In genomic region chr10:110699859-110700468, GRCh38 we compare ENCODE assay signal across 23 cellular contexts. TPM values are rescaled to one million over a fixed set of nuclear protein-coding genes. Genes with fewer than 3 reads are reported as not detected.
DNase-seq lines count a peak whose midpoint lies in the region; ATAC-seq and TF ChIP-seq lines count a peak whose summit lies in the region.
"Had no signal": no experiment of that assay in that cellular context is flagged by ENCODE, and none has a peak within 500 bp of the region (broad histone marks: within the 10 kb centered on the region; RNA-seq: fewer than 3 reads in every experiment).

No MANE protein-coding gene starts in this region.

- DNase-seq in NB4 (ENCODE audit: low read depth) (peak; percentile 24), coronary artery (ENCODE audit: low spot score) (peak; percentile 33), kidney glomerular epithelial cell (lab: John Stamatoyannopoulos, UW) (peak; percentile 31), gastrocnemius medialis (no peak), foreskin melanocyte (no peak)
- no peak for DNase-seq in activated T-cell treated with anti-CD3 and anti-CD28 coated beads, Interleukin-2, amount 50 U/mL, for 72 hours
- DNase-seq: activated CD4-positive, alpha-beta T cell treated with anti-CD3 and anti-CD28 coated beads, Interleukin-2, amount 50 U/mL, for 1 hour; aorta; dorsolateral prefrontal cortex; NCI-H1105; NCI-H2029; stomach had no signal

- intact Hi-C loops in gastrocnemius medialis (cut with DNase I; ENCODE audit: low total_unique reads): loop anchor here (2.0 kb wide), 1 partner anchor 63 kb away; no protein-coding TSS in a partner anchor

- H3K27me3 ChIP-seq in gastrocnemius medialis: no peaks in the 10 kb centered on the region
- H3K27me3 ChIP-seq: stomach had no signal

- no peak overlapping the region for H3K27ac Mint-ChIP-seq in activated T-cell treated with anti-CD3 and anti-CD28 coated beads, Interleukin-2, amount 50 U/mL, for 72 hours
- H3K27ac Mint-ChIP-seq: activated naive CD4-positive, alpha-beta T cell treated with anti-CD3 and anti-CD28 coated beads, Interleukin-2, amount 50 U/mL, for 72 hours; activated T-helper 1 cell treated with anti-CD3 and anti-CD28 coated beads, Interleukin-12 subunit alpha, Interleukin-12 subunit beta, Interleukin-2, Interleukin-4 antibody, amounts not matched to agents 30 ng/mL and 10 ng/mL and 1 ng/mL, durations not matched to agents 14 hours and 24 hours and 36 hours; mesothelial cell of epicardium; natural killer cell treated with Interleukin-12 subunit alpha and Interleukin-12 subunit beta and Interleukin-15 and Interleukin-18, amount 100 ng/mL, for 72 hours; T-helper 2 cell treated with Interferon-gamma antibody and Interleukin-4, amounts not matched to agents 5 μg/mL and 100 μg/mL, for 36 hours had no signal

- peaks cover 57 to 70% of the 10 kb centered on the region in 2 donors for H3K4me1 ChIP-seq in gastrocnemius medialis
- H3K4me1 ChIP-seq: parathyroid adenoma had no signal

- no peak overlapping the region for H3K4me3 ChIP-seq in NB4 (ENCODE audit: low read depth, low read length)
- no peak overlapping the region for H3K4me3 ChIP-seq in coronary artery
- no peak overlapping the region for H3K4me3 ChIP-seq in gastrocnemius medialis
- H3K4me3 ChIP-seq: dorsolateral prefrontal cortex, GM12878, stomach had no signal

- peak overlapping the region; percentile 37 to 66 for H3K27ac ChIP-seq in coronary artery
- peak overlapping the region; percentile 86 to 94 (median 88) for H3K27ac ChIP-seq in gastrocnemius medialis
- H3K27ac ChIP-seq: C4-2B, dorsolateral prefrontal cortex, parathyroid adenoma had no signal

- H3K4me1 Mint-ChIP-seq in activated T-cell treated with anti-CD3 and anti-CD28 coated beads, Interleukin-2, amount 50 U/mL, for 72 hours (ENCODE audit: low read depth): peaks cover 6% of the 10 kb centered on the region
- H3K4me1 Mint-ChIP-seq: central memory CD8-positive, alpha-beta T cell had no signal

- no peaks in the 10 kb centered on the region for H3K36me3 Mint-ChIP-seq in activated T-cell treated with anti-CD3 and anti-CD28 coated beads, Interleukin-2, amount 50 U/mL, for 72 hours (ENCODE audit: insufficient read depth in 2 of 2)
- H3K36me3 Mint-ChIP-seq: activated naive CD4-positive, alpha-beta T cell treated with anti-CD3 and anti-CD28 coated beads, Interleukin-2, amount 50 U/mL, for 72 hours; mesothelial cell of epicardium; natural killer cell treated with Interleukin-12 subunit alpha and Interleukin-12 subunit beta and Interleukin-15 and Interleukin-18, amount 100 ng/mL, for 72 hours had no signal

- no peaks in the 10 kb centered on the region for H3K27me3 Mint-ChIP-seq in activated T-cell treated with anti-CD3 and anti-CD28 coated beads, Interleukin-2, amount 50 U/mL, for 72 hours (ENCODE audit: low read depth)
- H3K27me3 Mint-ChIP-seq: central memory CD8-positive, alpha-beta T cell had no signal

- H3K4me3 Mint-ChIP-seq in activated T-cell treated with anti-CD3 and anti-CD28 coated beads, Interleukin-2, amount 50 U/mL, for 72 hours: no peak overlapping the region
- H3K4me3 Mint-ChIP-seq: activated T-helper 1 cell treated with anti-CD3 and anti-CD28 coated beads, Interleukin-12 subunit alpha, Interleukin-12 subunit beta, Interleukin-2, Interleukin-4 antibody, amounts not matched to agents 30 ng/mL and 10 ng/mL and 1 ng/mL, durations not matched to agents 14 hours and 24 hours and 36 hours; central memory CD8-positive, alpha-beta T cell; mesothelial cell of epicardium; natural killer cell treated with Interleukin-12 subunit alpha and Interleukin-12 subunit beta and Interleukin-15 and Interleukin-18, amount 100 ng/mL, for 72 hours; T-helper 2 cell treated with Interferon-gamma antibody and Interleukin-4, amounts not matched to agents 5 μg/mL and 100 μg/mL, for 36 hours had no signal

- H3K9me3 ChIP-seq in gastrocnemius medialis: no peaks in the 10 kb centered on the region
- H3K9me3 ChIP-seq: stomach had no signal

- in situ Hi-C loops in gastrocnemius medialis (cut with MboI; ENCODE audit: low sequenced_read_pairs in 4 of 4): no loop called here

- H3K36me3 ChIP-seq in gastrocnemius medialis: no peaks in the 10 kb centered on the region
- H3K36me3 ChIP-seq: stomach had no signal

- ATAC-seq in gastrocnemius medialis (no peak), GM19463 (IDR thresholded peaks at IDR 0.05; ENCODE audit: unreplicated experiment) (no peak)
- ATAC-seq in activated T-cell treated with anti-CD3 and anti-CD28 coated beads, Interleukin-2, amount 50 U/mL, for 72 hours (replicated peaks in 1 of 2): no peak
- ATAC-seq: activated naive CD4-positive, alpha-beta T cell treated with anti-CD3 and anti-CD28 coated beads, Interleukin-2, amount 50 U/mL, for 72 hours; GM12878; natural killer cell treated with Interleukin-12 subunit alpha and Interleukin-12 subunit beta and Interleukin-15 and Interleukin-18, amount 100 ng/mL, for 72 hours had no signal

- TF ChIP-seq POLR2A in NB4 (IDR thresholded peaks at IDR 0.05; ENCODE audit: extremely low read depth, insufficient read length): no peak
- no peak for TF ChIP-seq POLR2A in gastrocnemius medialis (IDR thresholded peaks at IDR 0.05)

- H3K9me3 Mint-ChIP-seq in activated T-cell treated with anti-CD3 and anti-CD28 coated beads, Interleukin-2, amount 50 U/mL, for 72 hours: no peaks in the 10 kb centered on the region
- H3K9me3 Mint-ChIP-seq: activated T-helper 1 cell treated with anti-CD3 and anti-CD28 coated beads, Interleukin-12 subunit alpha, Interleukin-12 subunit beta, Interleukin-2, Interleukin-4 antibody, amounts not matched to agents 30 ng/mL and 10 ng/mL and 1 ng/mL, durations not matched to agents 14 hours and 24 hours and 36 hours; central memory CD8-positive, alpha-beta T cell; mesothelial cell of epicardium; natural killer cell treated with Interleukin-12 subunit alpha and Interleukin-12 subunit beta and Interleukin-15 and Interleukin-18, amount 100 ng/mL, for 72 hours; T-helper 2 cell treated with Interferon-gamma antibody and Interleukin-4, amounts not matched to agents 5 μg/mL and 100 μg/mL, for 36 hours had no signal

- TF ChIP-seq CTCF in NB4 (IDR thresholded peaks at IDR 0.05; ENCODE audit: low read depth, low read length) (no peak), coronary artery (IDR thresholded peaks at IDR 0.05) (no peak), gastrocnemius medialis (IDR thresholded peaks at IDR 0.05 in 4 of 5, conservative IDR thresholded peaks at IDR 0.05 in 1 of 5) (no peak)

RNA-seq across cellular contexts. Expression of gene RBM20, which starts 55.8 kb away (rescaled TPM):
- total RNA-seq in gastrocnemius medialis: 10 to 100 TPM in 2 of 4 donors, 1 to 10 TPM in 2; 7.4 to 18.4 (median 10.2) TPM
- under 1 TPM; 0.37 to 0.72 TPM for total RNA-seq in activated T-cell treated with anti-CD3 and anti-CD28 coated beads, Interleukin-2, amount 50 U/mL, for 72 hours
- total RNA-seq: activated T-helper 1 cell treated with anti-CD3 and anti-CD28 coated beads, Interleukin-12 subunit alpha, Interleukin-12 subunit beta, Interleukin-2, Interleukin-4 antibody, amounts not matched to agents 30 ng/mL and 10 ng/mL and 1 ng/mL, durations not matched to agents 14 hours and 24 hours and 36 hours; endothelial cell of umbilical vein; natural killer cell treated with Interleukin-12 subunit alpha and Interleukin-12 subunit beta and Interleukin-15 and Interleukin-18, amount 100 ng/mL, for 72 hours had no signal

Comparison
In these comparisons a context has a peak if more than half of its experiments do, and no peak if none do; other contexts are left out.
1. DNase-seq: peak in NB4 (single experiment), coronary artery (single experiment) and kidney glomerular epithelial cell (single experiment); none in gastrocnemius medialis (0 of 2), activated T-cell treated with anti-CD3 and anti-CD28 coated beads, Interleukin-2, amount 50 U/mL, for 72 hours (0 of 2) and foreskin melanocyte (single experiment).
2. RNA of gene RBM20, which starts 55.8 kb away (total RNA-seq): 7.4 to 18.4 TPM in gastrocnemius medialis; 0.37 to 0.72 TPM in activated T-cell treated with anti-CD3 and anti-CD28 coated beads, Interleukin-2, amount 50 U/mL, for 72 hours; every median in the first group is over 4 times any median in the second.